8 cellular contexts compared by ENCODE assay signal in the genomic region with DNA sequence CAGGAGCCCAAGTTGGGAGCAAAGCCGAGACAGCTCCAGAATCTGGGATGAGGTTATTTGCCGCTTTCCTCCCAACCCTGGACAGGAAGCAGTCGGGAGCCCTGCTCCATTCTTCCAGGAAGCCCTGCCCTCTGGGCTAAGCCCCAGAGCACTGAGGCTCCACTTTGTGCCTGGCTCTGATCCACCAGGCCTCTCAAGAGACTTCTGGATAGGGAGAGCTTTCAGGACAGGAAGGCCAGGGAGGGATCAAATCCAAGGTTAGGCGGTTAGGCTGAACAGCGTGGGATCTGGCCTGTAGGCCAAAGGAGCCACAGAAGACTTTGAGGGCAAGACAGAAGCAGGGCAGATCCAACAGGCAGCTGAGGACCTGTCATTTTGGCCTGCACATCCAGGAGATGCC.
DNase-seq lines count a peak whose midpoint lies in the region; ATAC-seq and TF ChIP-seq lines count a peak whose summit lies in the region.

No MANE protein-coding gene starts in this region.

- H3K27me3 ChIP-seq in HAP-1 (ENCODE audit: low read depth) (no peaks in the 10 kb centered on the region), iPS-18a (ENCODE audit: control insufficient read depth, insufficient read depth, low read length) (peaks cover 5% of the 10 kb centered on the region)

- H3K4me3 ChIP-seq in HAP-1 (peak overlapping the region; percentile 68), iPS-18a (ENCODE audit: low read length) (peak overlapping the region; percentile 71)

- peaks cover 18% of the 10 kb centered on the region for H3K4me1 ChIP-seq in HAP-1
- H3K4me1 ChIP-seq in iPS-18a (ENCODE audit: control insufficient read depth, low read depth, low read length) = peaks cover 7% of the 10 kb centered on the region

- ATAC-seq in GM21367 (IDR thresholded peaks at IDR 0.05; ENCODE audit: unreplicated experiment) = no peak

- H3K27ac ChIP-seq in 22Rv1 = peak overlapping the region; percentile 60
- peak overlapping the region; percentile 68 for H3K27ac ChIP-seq in angular gyrus (ENCODE audit: low read depth, low read length)
- H3K27ac ChIP-seq in iPS-18a (ENCODE audit: low read length) = no peak overlapping the region

- H3K36me3 ChIP-seq in HAP-1 (replicated peaks) (no peaks in the 10 kb centered on the region), iPS-18a (ENCODE audit: control insufficient read depth, low read depth, low read length) (no peaks in the 10 kb centered on the region)

- DNase-seq in HAP-1 (ENCODE audit: low spot score in 2 of 2) (peak in 1 of 2 experiments; percentile 36), 8988T (no peak), kidney glomerular epithelial cell (lab: John Stamatoyannopoulos, UW) (no peak)
- peak; percentile 18 for DNase-seq in stimulated activated CD8-positive, alpha-beta memory T cell treated with anti-CD3 and anti-CD28 coated beads, Interleukin-4, amount 100 ng/mL, for 48 hours

- TF ChIP-seq CTCF in 22Rv1 (IDR thresholded peaks at IDR 0.05) = no peak

- no peaks in the 10 kb centered on the region for H3K9me3 ChIP-seq in HAP-1
- no peaks in the 10 kb centered on the region for H3K9me3 ChIP-seq in iPS-18a (ENCODE audit: control insufficient read depth, low read depth, low read length)

- in situ Hi-C loops in HAP-1 (cut with MboI; ENCODE audit: low sequenced_read_pairs) = no loop called here

- no peak overlapping the region for H3K9ac ChIP-seq in iPS-18a (ENCODE audit: low read length)
